16 cellular contexts compared by ENCODE assay signal in genomic region chr7:25947669-25948516, GRCh38.
A peak's percentile ranks its signal among the peaks of the same experiment; 100 is the strongest.
DNase-seq lines count a peak whose midpoint lies in the region; ATAC-seq and TF ChIP-seq lines count a peak whose summit lies in the region.
"Had no signal": no experiment of that assay in that cellular context is flagged by ENCODE, and none has a peak within 500 bp of the region (broad histone marks: within the 10 kb centered on the region; RNA-seq: fewer than 3 reads in every experiment).

No MANE protein-coding gene starts in this region.

- H3K27ac ChIP-seq in duodenal mucosa (ENCODE audit: low read depth, low read length) (no peak overlapping the region), left ventricle myocardium inferior (replicated peaks) (no peak overlapping the region)
- H3K27ac ChIP-seq: adrenal gland, left lung, tibial nerve had no signal

- peak overlapping the region in 1 of 2 donors; percentile 20 for H3K9ac ChIP-seq in duodenal mucosa (ENCODE audit: low read depth in 1 of 2, low read length in 2 of 2)

- intact Hi-C loops in left ventricle myocardium inferior (cut with micrococcal nuclease), result no loop called here

- H3K4me3 ChIP-seq in duodenal mucosa (ENCODE audit: low read depth in 1 of 2, low read length in 2 of 2) (peak overlapping the region; percentile 25 to 90), left ventricle myocardium inferior (no peak overlapping the region)
- H3K4me3 ChIP-seq: adrenal gland, left lung, tibial nerve had no signal

- no peaks in the 10 kb centered on the region for H3K9me3 ChIP-seq in duodenal mucosa (ENCODE audit: control insufficient read depth in 1 of 2, low read length in 2 of 2)
- no peaks in the 10 kb centered on the region for H3K9me3 ChIP-seq in left ventricle myocardium inferior (replicated peaks)
- H3K9me3 ChIP-seq: adrenal gland, left lung, tibial nerve had no signal

- H3K36me3 ChIP-seq in duodenal mucosa (ENCODE audit: control insufficient read depth in 1 of 2, insufficient read depth in 2 of 2, low read length in 2 of 2), result no peaks in the 10 kb centered on the region
- H3K36me3 ChIP-seq in left ventricle myocardium inferior, result no peaks in the 10 kb centered on the region
- H3K36me3 ChIP-seq: adrenal gland, left lung, tibial nerve had no signal

- TF ChIP-seq CTCF in left ventricle myocardium inferior (IDR thresholded peaks at IDR 0.05; ENCODE audit: borderline replicate concordance), result no peak

- H3K4me1 ChIP-seq in duodenal mucosa (ENCODE audit: control insufficient read depth in 1 of 2, insufficient read depth in 2 of 2, low read length in 2 of 2) (peaks cover 25 to 39% of the 10 kb centered on the region in 2 donors), left ventricle myocardium inferior (peaks cover 27% of the 10 kb centered on the region)

- peak; percentile 26 for ATAC-seq in GM18858 (IDR thresholded peaks at IDR 0.05; ENCODE audit: unreplicated experiment)
- ATAC-seq in HG02798 (IDR thresholded peaks at IDR 0.05; ENCODE audit: poor library complexity, unreplicated experiment), result peak; percentile 31
- ATAC-seq: left lung had no signal

- DNase-seq in ACHN (peak; percentile 55), SIG-M5 treated with dmso at 0.1 percent for 504 hours (lab: John Stamatoyannopoulos, UW; ENCODE audit: unreplicated experiment) (no peak), DMS 273 treated with DMSO at 0.1 percent for 48 hours (lab: John Stamatoyannopoulos, UW) (no peak), left ventricle myocardium inferior (no peak), foreskin melanocyte (no peak)
- DNase-seq: activated CD8-positive, alpha-beta memory T cell treated with anti-CD3 and anti-CD28 coated beads for 24 hours; adrenal gland; central memory CD4-positive, alpha-beta T cell; effector memory CD4-positive, alpha-beta T cell; left lung; NCI-H345; Right ventricle myocardium superior had no signal

- in situ Hi-C loops in ACHN (cut with HindIII; ENCODE audit: low pct_ligation_motif_present, low pct_unique_long_range_greater_than_20kb, low sequenced_read_pairs), result no loop called here

- H3K27me3 ChIP-seq in duodenal mucosa (ENCODE audit: control insufficient read depth in 1 of 2, insufficient read depth in 2 of 2, low read length in 2 of 2), result no peaks in the 10 kb centered on the region
- H3K27me3 ChIP-seq in left ventricle myocardium inferior (ENCODE audit: low read depth), result peaks cover 69% of the 10 kb centered on the region
- H3K27me3 ChIP-seq: adrenal gland had no signal
